36 cellular contexts compared by ENCODE assay signal in the genomic region with DNA sequence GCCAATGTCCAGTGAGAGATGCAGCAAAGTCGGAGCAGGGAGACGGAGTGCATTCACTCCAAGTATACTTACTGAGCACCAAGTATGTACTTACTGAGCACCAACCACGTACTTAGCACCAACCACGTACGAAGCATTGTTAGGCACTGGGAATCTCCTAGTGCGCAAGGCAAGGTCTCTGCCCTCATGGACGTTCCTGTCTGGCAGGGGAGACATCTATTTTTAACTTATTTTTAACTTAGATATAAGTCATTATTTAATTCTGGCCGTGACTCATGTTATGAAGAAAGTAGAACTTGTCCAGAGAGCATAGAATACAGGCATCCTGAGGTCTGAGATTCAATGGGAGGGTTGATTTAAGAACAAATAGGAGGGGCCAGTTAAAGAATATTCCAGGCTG. TPM values are rescaled to one million over a fixed set of nuclear protein-coding genes. Genes with fewer than 3 reads are reported as not detected.
"Had no signal": no experiment of that assay in that cellular context is flagged by ENCODE, and none has a peak within 500 bp of the region (broad histone marks: within the 10 kb centered on the region; RNA-seq: fewer than 3 reads in every experiment).

No MANE protein-coding gene starts in this region.

- H3K36me3 ChIP-seq: adrenal gland, ascending aorta, breast epithelium, cardiac muscle cell, colonic mucosa, esophagus squamous epithelium had no signal

- DNase-seq: activated CD4-positive, alpha-beta memory T cell treated with anti-CD3 and anti-CD28 coated beads for 36 hours; activated CD4-positive, alpha-beta T cell treated with anti-CD3 and anti-CD28 coated beads for 36 hours; activated CD4-positive, alpha-beta T cell treated with anti-CD3 and anti-CD28 coated beads, Interleukin-2, amount 10 ng/mL, durations not matched to agents 24 days and 14 days; activated CD4-positive, CD25-positive, alpha-beta regulatory T cell; activated CD4-positive, CD25-positive, alpha-beta regulatory T cell treated with anti-CD3 and anti-CD28 coated beads, Interleukin-2, amount 50 U/mL, for 72 hours; activated CD8-positive, alpha-beta memory T cell treated with anti-CD3 and anti-CD28 coated beads, Interleukin-2, amount 10 ng/mL, durations not matched to agents 7 days and 5 days; activated CD8-positive, alpha-beta memory T cell treated with anti-CD3 and anti-CD28 coated beads, Interleukin-2, amount 50 U/mL, for 4 hours; activated CD8-positive, alpha-beta T cell treated with anti-CD3 and anti-CD28 coated beads, Interleukin-2, amount 10 ng/mL, durations not matched to agents 7 days and 5 days; activated effector memory CD4-positive, alpha-beta T cell treated with anti-CD3 and anti-CD28 coated beads, Interleukin-2, amount 50 U/mL, for 16 hours; activated naive CD4-positive, alpha-beta T cell treated with anti-CD3 and anti-CD28 coated beads for 36 hours; activated naive CD8-positive, alpha-beta T cell treated with anti-CD3 and anti-CD28 coated beads for 36 hours; activated naive CD8-positive, alpha-beta T cell treated with anti-CD3 and anti-CD28 coated beads, Interleukin-2, amount 50 U/mL, for 24 hours; activated T-cell treated with anti-CD3 and anti-CD28 coated beads, Interleukin-2, amount 50 U/mL, for 1 hour; activated T-cell treated with anti-CD3 and anti-CD28 coated beads, Interleukin-2, amount 50 U/mL, for 48 hours; adrenal gland; central memory CD4-positive, alpha-beta T cell; cerebellar nuclear complex; colonic mucosa; effector CD8-positive, alpha-beta T cell; esophagus squamous epithelium; foreskin fibroblast; T-helper 1 cell; T-helper 17 cell; T1000 had no signal

- H3K9me3 ChIP-seq: adrenal gland, ascending aorta, breast epithelium, colonic mucosa, esophagus squamous epithelium had no signal

- H3K4me3 ChIP-seq: adrenal gland, ascending aorta, breast epithelium, cardiac muscle cell, colonic mucosa, esophagus squamous epithelium had no signal

- H3K27me3 ChIP-seq: ascending aorta, breast epithelium, cardiac muscle cell, colonic mucosa, esophagus squamous epithelium had no signal

- H3K27ac ChIP-seq: adrenal gland, ascending aorta, breast epithelium, cardiac muscle cell, colonic mucosa, epithelial cell of prostate, esophagus squamous epithelium had no signal

- ATAC-seq: activated CD4-positive, alpha-beta T cell treated with anti-CD3 and anti-CD28 coated beads for 36 hours; activated CD8-positive, alpha-beta memory T cell treated with anti-CD3 and anti-CD28 coated beads, Interleukin-2, amount 10 ng/mL, durations not matched to agents 7 days and 5 days; activated CD8-positive, alpha-beta T cell treated with anti-CD3 and anti-CD28 coated beads, Interleukin-2, amount 10 ng/mL, durations not matched to agents 7 days and 5 days; activated naive CD8-positive, alpha-beta T cell treated with anti-CD3 and anti-CD28 coated beads, Interleukin-2, amount 50 U/mL, for 24 hours; T-helper 17 cell had no signal

- H3K4me1 ChIP-seq: adrenal gland, ascending aorta, breast epithelium, colonic mucosa, esophagus squamous epithelium had no signal

RNA-seq across cellular contexts. Expression of a gene that starts 9.3 kb away (rescaled TPM):
- total RNA-seq: activated CD4-positive, alpha-beta memory T cell treated with anti-CD3 and anti-CD28 coated beads for 36 hours; activated CD4-positive, alpha-beta T cell treated with anti-CD3 and anti-CD28 coated beads for 36 hours; activated CD4-positive, alpha-beta T cell treated with anti-CD3 and anti-CD28 coated beads, Interleukin-2, amount 10 ng/mL, durations not matched to agents 24 days and 14 days; activated CD8-positive, alpha-beta memory T cell treated with anti-CD3 and anti-CD28 coated beads for 36 hours; activated CD8-positive, alpha-beta memory T cell treated with anti-CD3 and anti-CD28 coated beads, Interleukin-2, amount 10 ng/mL, durations not matched to agents 7 days and 5 days; activated CD8-positive, alpha-beta T cell treated with anti-CD3 and anti-CD28 coated beads, Interleukin-2, amount 10 ng/mL, durations not matched to agents 7 days and 5 days; activated naive CD4-positive, alpha-beta T cell treated with anti-CD3 and anti-CD28 coated beads for 36 hours; activated naive CD8-positive, alpha-beta T cell treated with anti-CD3 and anti-CD28 coated beads for 36 hours; activated T-helper 1 cell treated with anti-CD3 and anti-CD28 coated beads, Interleukin-12 subunit alpha, Interleukin-12 subunit beta, Interleukin-2, Interleukin-4 antibody, amounts not matched to agents 30 ng/mL and 10 ng/mL and 1 ng/mL, durations not matched to agents 14 hours and 24 hours and 36 hours; adrenal gland; ascending aorta; cardiac muscle cell; dermis microvascular lymphatic vessel endothelial cell; endothelial cell of umbilical vein; esophagus squamous epithelium; fibroblast of lung; T-helper 17 cell had no signal
- polyA plus RNA-seq: adrenal gland, cardiac muscle cell, endothelial cell of umbilical vein, esophagus, fibroblast of lung had no signal

RNA-seq across cellular contexts. Expression of a gene that starts 32.4 kb away (rescaled TPM):
- total RNA-seq: activated CD4-positive, alpha-beta memory T cell treated with anti-CD3 and anti-CD28 coated beads for 36 hours; activated CD4-positive, alpha-beta T cell treated with anti-CD3 and anti-CD28 coated beads for 36 hours; activated CD4-positive, alpha-beta T cell treated with anti-CD3 and anti-CD28 coated beads, Interleukin-2, amount 10 ng/mL, durations not matched to agents 24 days and 14 days; activated CD8-positive, alpha-beta memory T cell treated with anti-CD3 and anti-CD28 coated beads for 36 hours; activated CD8-positive, alpha-beta memory T cell treated with anti-CD3 and anti-CD28 coated beads, Interleukin-2, amount 10 ng/mL, durations not matched to agents 7 days and 5 days; activated CD8-positive, alpha-beta T cell treated with anti-CD3 and anti-CD28 coated beads, Interleukin-2, amount 10 ng/mL, durations not matched to agents 7 days and 5 days; activated naive CD4-positive, alpha-beta T cell treated with anti-CD3 and anti-CD28 coated beads for 36 hours; activated naive CD8-positive, alpha-beta T cell treated with anti-CD3 and anti-CD28 coated beads for 36 hours; activated T-helper 1 cell treated with anti-CD3 and anti-CD28 coated beads, Interleukin-12 subunit alpha, Interleukin-12 subunit beta, Interleukin-2, Interleukin-4 antibody, amounts not matched to agents 30 ng/mL and 10 ng/mL and 1 ng/mL, durations not matched to agents 14 hours and 24 hours and 36 hours; activated T-helper 2 cell treated with anti-CD3 and anti-CD28 coated beads, Interferon-gamma antibody, Interleukin-2, Interleukin-4, amounts not matched to agents 10 μg/mL and 5 μg/mL and 100 μg/mL, durations not matched to agents 14 hours and 24 hours and 36 hours; adrenal gland; ascending aorta; cardiac muscle cell; colonic mucosa; dermis microvascular lymphatic vessel endothelial cell; endothelial cell of umbilical vein; esophagus squamous epithelium; fibroblast of lung; frontal cortex; T-helper 17 cell had no signal
- polyA plus RNA-seq: adrenal gland, cardiac muscle cell, endothelial cell of umbilical vein, esophagus, fibroblast of lung had no signal
